9 cellular contexts compared by ENCODE assay signal in the genomic region with DNA sequence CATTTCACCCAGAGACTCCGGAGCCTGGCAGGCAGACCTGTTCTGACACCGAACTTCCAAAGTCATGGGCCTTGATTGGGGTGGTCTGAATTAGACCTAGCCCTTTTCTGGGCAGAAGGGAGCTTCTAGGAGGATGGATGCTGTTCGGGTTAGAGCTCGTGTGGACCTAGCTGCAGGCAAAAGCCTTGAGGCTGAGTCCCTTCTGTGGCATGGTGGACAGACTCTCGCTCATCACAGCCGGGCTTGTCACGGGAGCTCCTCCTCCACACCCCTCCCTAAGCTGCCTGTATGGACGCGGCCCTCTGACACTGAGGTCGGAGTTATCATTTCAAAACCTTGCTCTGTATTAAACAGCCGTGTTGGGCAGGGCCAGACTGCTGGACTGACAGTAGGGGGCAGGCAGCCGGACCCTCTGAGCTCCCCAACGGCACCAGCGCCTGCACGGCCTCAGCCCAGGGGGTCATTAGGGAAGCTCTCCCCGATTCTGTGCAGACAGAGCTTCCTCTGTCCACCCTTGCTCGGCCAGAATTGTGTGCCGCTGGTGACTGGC. TPM values are rescaled to one million over a fixed set of nuclear protein-coding genes. Genes with fewer than 3 reads are reported as not detected.
A peak's percentile ranks its signal among the peaks of the same experiment; 100 is the strongest.
DNase-seq lines count a peak whose midpoint lies in the region; ATAC-seq and TF ChIP-seq lines count a peak whose summit lies in the region.
"Had no signal": no experiment of that assay in that cellular context is flagged by ENCODE, and none has a peak within 500 bp of the region (broad histone marks: within the 10 kb centered on the region; RNA-seq: fewer than 3 reads in every experiment).

No MANE protein-coding gene starts in this region.

- peaks cover 40% of the 10 kb centered on the region for H3K4me1 ChIP-seq in KMS-11 (ENCODE audit: low read depth, poor library complexity, severe bottlenecking)

- H3K4me2 ChIP-seq in KMS-11: peak overlapping the region; percentile 54; the same call in 1 of the 2 replicates

- ATAC-seq in GM19455 (IDR thresholded peaks at IDR 0.05; ENCODE audit: unreplicated experiment): peak; percentile 33

- H3K9ac ChIP-seq in KMS-11: no peak overlapping the region; the same call in 1 of the 2 replicates

- no peaks in the 10 kb centered on the region for H3K36me3 ChIP-seq in KMS-11 (ENCODE audit: insufficient read depth)

- DNase-seq in NCI-H1092 treated with DMSO at 0.1 percent for 48 hours (lab: John Stamatoyannopoulos, UW) (no peak), mesenteric fat pad (ENCODE audit: low spot score) (no peak), T1000 (lab: John Stamatoyannopoulos, UW) (no peak)
- no peak for DNase-seq in activated naive CD4-positive, alpha-beta T cell (lab: John Stamatoyannopoulos, UW)

- H3K27me3 ChIP-seq in KMS-11 (ENCODE audit: insufficient read depth, low read depth): no peaks in the 10 kb centered on the region
- H3K27me3 ChIP-seq in layer of hippocampus (ENCODE audit: control insufficient read depth, insufficient read depth, low read length): peaks cover 3% of the 10 kb centered on the region

- TF ChIP-seq CTCF in KMS-11 (conservative IDR thresholded peaks at IDR 0.05; ENCODE audit: low read depth, low read length): no peak

- no peaks in the 10 kb centered on the region for H3K79me2 ChIP-seq in KMS-11 (ENCODE audit: insufficient read depth, low read depth)

- 0 out of 2 replicates have a peak overlapping the region, but pooled peaks have one; percentile 3 for H2AFZ ChIP-seq in KMS-11 (ENCODE audit: low read depth)

- H4K20me1 ChIP-seq in KMS-11 (ENCODE audit: insufficient read depth): no peaks in the 10 kb centered on the region

- H3K4me3 ChIP-seq in GM08714 (ENCODE audit: low read length): peak overlapping the region; percentile 56; the same call in 1 of the 2 replicates
- H3K4me3 ChIP-seq in KMS-11 (IDR thresholded peaks at IDR 0.05; ENCODE audit: insufficient read depth, low read depth, low read length): no peak overlapping the region

- H3K27ac ChIP-seq in KMS-11 (peak overlapping the region; percentile 61), layer of hippocampus (ENCODE audit: low read depth, low read length) (peak overlapping the region; percentile 30)

RNA-seq across cellular contexts. Expression of a gene that starts 2.2 kb away (rescaled TPM):
- 17.3 TPM for total RNA-seq in mesenteric fat pad
- total RNA-seq: lung microvascular endothelial cell had no signal

RNA-seq across cellular contexts. Expression of a gene that starts 29.4 kb away (rescaled TPM):
- 5.1 TPM for total RNA-seq in mesenteric fat pad
- total RNA-seq: lung microvascular endothelial cell had no signal
